9 cellular contexts compared by ENCODE assay signal in genomic region chr15:62241135-62241770, GRCh38.
DNase-seq lines count a peak whose midpoint lies in the region; ATAC-seq, FAIRE-seq and TF ChIP-seq lines count a peak whose summit lies in the region.
"Had no signal": no experiment of that assay in that cellular context is flagged by ENCODE, and none has a peak within 500 bp of the region (broad histone marks: within the 10 kb centered on the region; RNA-seq: fewer than 3 reads in every experiment).

No MANE protein-coding gene starts in this region.

- no CpG with 5 or more reads among the region's 5 CpGs for WGBS in iPS DF 6.9 (ENCODE audit: insufficient coverage, insufficient read length)

- H3K9ac ChIP-seq in kidney (ENCODE audit: low read length in 2 of 2), result no peak overlapping the region

- H3K27ac Mint-ChIP-seq in GM23338, result no peak overlapping the region
- H3K27ac Mint-ChIP-seq in T-helper 17 cell, result no peak overlapping the region
- H3K27ac Mint-ChIP-seq: activated naive CD8-positive, alpha-beta T cell had no signal

- no peaks in the 10 kb centered on the region for H3K4me1 ChIP-seq in GM23338 (ENCODE audit: insufficient read depth)
- no peaks in the 10 kb centered on the region for H3K4me1 ChIP-seq in SJCRH30
- H3K4me1 ChIP-seq in iPS DF 6.9 (ENCODE audit: control insufficient read depth, insufficient read depth, low read length), result no peaks in the 10 kb centered on the region
- H3K4me1 ChIP-seq in kidney (ENCODE audit: control insufficient read depth in 1 of 2, insufficient read depth in 1 of 2, low read depth in 1 of 2, low read length in 2 of 2), result no peaks in the 10 kb centered on the region

- no peaks in the 10 kb centered on the region for H4K20me1 ChIP-seq in GM23338 (replicated peaks; ENCODE audit: insufficient read depth)

- no peaks in the 10 kb centered on the region for H3K79me2 ChIP-seq in GM23338 (replicated peaks; ENCODE audit: insufficient read depth)

- no peak overlapping the region for H3K4me3 Mint-ChIP-seq in GM23338
- no peak overlapping the region for H3K4me3 Mint-ChIP-seq in T-helper 17 cell
- H3K4me3 Mint-ChIP-seq: activated naive CD8-positive, alpha-beta T cell had no signal

- H3F3A ChIP-seq in GM23338 (replicated peaks; ENCODE audit: low read depth), result no peaks in the 10 kb centered on the region

- DNase-seq in AG09319 (ENCODE audit: extremely low read depth, low read depth) (no peak), GM23338 (ENCODE audit: low spot score) (peak; percentile 85), SJCRH30 (peak; percentile 20 to 50), iPS DF 6.9 (ENCODE audit: low read depth, low spot score) (peak; percentile 45), T-helper 17 cell (no peak), NK-92 (lab: John Stamatoyannopoulos, UW; ENCODE audit: unreplicated experiment) (no peak), kidney (no peak)

- H3K9me2 ChIP-seq in GM23338 (ENCODE audit: insufficient read depth), result no peaks in the 10 kb centered on the region

- H3K27ac ChIP-seq in GM23338 (ENCODE audit: low read depth) (no peak overlapping the region), SJCRH30 (no peak overlapping the region), iPS DF 6.9 (ENCODE audit: low read length) (no peak overlapping the region), kidney (ENCODE audit: low read depth in 2 of 2, low read length in 2 of 2) (no peak overlapping the region)

- TF ChIP-seq CTCF in AG09319 (IDR thresholded peaks at IDR 0.05; ENCODE audit: low read depth, low read length), result peak; percentile 27
- peak; percentile 70 to 78 for TF ChIP-seq CTCF in GM23338 (conservative IDR thresholded peaks at IDR 0.05; ENCODE audit: low read depth in 2 of 2)
- no peak for TF ChIP-seq CTCF in kidney (IDR thresholded peaks at IDR 0.05; ENCODE audit: borderline replicate concordance, extremely low read depth, insufficient read depth)

- ATAC-seq in GM23338 (peak; percentile 97), T-helper 17 cell (no peak), HG02852 (IDR thresholded peaks at IDR 0.05; ENCODE audit: unreplicated experiment) (no peak)

- H3K27me3 Mint-ChIP-seq in GM23338 (ENCODE audit: insufficient read depth, low read depth, poor library complexity) (peaks cover 4% of the 10 kb centered on the region), T-helper 17 cell (peaks cover 15% of the 10 kb centered on the region)
- H3K27me3 Mint-ChIP-seq: activated naive CD8-positive, alpha-beta T cell had no signal

- H3K4me2 ChIP-seq in GM23338, result no peak overlapping the region

- FAIRE-seq in kidney (lab: Jason Lieb, UNC), result no peak

- no peaks in the 10 kb centered on the region; the same call in 1 of the 3 replicates for H3K9me3 Mint-ChIP-seq in GM23338

- intact Hi-C loops in kidney (cut with DNase I), result no loop called here

- H3K36me3 Mint-ChIP-seq in GM23338 (ENCODE audit: low read depth), result no peaks in the 10 kb centered on the region; the same call in 2 of the 3 replicates
- no peaks in the 10 kb centered on the region for H3K36me3 Mint-ChIP-seq in T-helper 17 cell (ENCODE audit: low read depth)
- H3K36me3 Mint-ChIP-seq: activated naive CD8-positive, alpha-beta T cell had no signal

- H3K4me1 Mint-ChIP-seq in GM23338, result no peaks in the 10 kb centered on the region; the same call in 2 of the 3 replicates
- peaks cover 4% of the 10 kb centered on the region for H3K4me1 Mint-ChIP-seq in T-helper 17 cell

- no peak overlapping the region for H3K4me3 ChIP-seq in GM23338
- no peak overlapping the region for H3K4me3 ChIP-seq in SJCRH30
- H3K4me3 ChIP-seq in iPS DF 6.9 (ENCODE audit: low read length), result no peak overlapping the region
- H3K4me3 ChIP-seq in kidney (ENCODE audit: low read length in 2 of 2), result no peak overlapping the region

- H3K27me3 ChIP-seq in GM23338 (ENCODE audit: insufficient read depth) (no peaks in the 10 kb centered on the region), SJCRH30 (no peaks in the 10 kb centered on the region), iPS DF 6.9 (ENCODE audit: control insufficient read depth, insufficient read depth, low read length) (no peaks in the 10 kb centered on the region)

- no peak overlapping the region for H2AFZ ChIP-seq in GM23338

- H3K36me3 ChIP-seq in GM23338 (ENCODE audit: insufficient read depth), result no peaks in the 10 kb centered on the region
- H3K36me3 ChIP-seq in SJCRH30, result no peaks in the 10 kb centered on the region
- no peaks in the 10 kb centered on the region for H3K36me3 ChIP-seq in iPS DF 6.9 (ENCODE audit: control insufficient read depth, insufficient read depth, low read length)
- H3K36me3 ChIP-seq in kidney (ENCODE audit: control insufficient read depth in 1 of 2, insufficient read depth in 2 of 2, low read length in 2 of 2), result no peaks in the 10 kb centered on the region

- no peaks in the 10 kb centered on the region for H3K9me3 ChIP-seq in SJCRH30 (replicated peaks)
- no peaks in the 10 kb centered on the region for H3K9me3 ChIP-seq in iPS DF 6.9 (ENCODE audit: control insufficient read depth, insufficient read depth, low read length)
- no peaks in the 10 kb centered on the region for H3K9me3 ChIP-seq in T-helper 17 cell (ENCODE audit: control insufficient read depth, low read length, poor library complexity, severe bottlenecking)
- H3K9me3 ChIP-seq in kidney (ENCODE audit: control insufficient read depth in 1 of 2, low read length in 2 of 2), result peaks cover 0 to 3% of the 10 kb centered on the region in 2 donors

TF ChIP-seq in GM23338, 12 proteins besides CTCF, POLR2A, EP300 and RAD21 (continues in another document):
- TF ChIP-seq JUNB (IDR thresholded peaks at IDR 0.05; ENCODE audit: unreplicated experiment), result no peak
- no peak for TF ChIP-seq STAT1 (IDR thresholded peaks at IDR 0.05; ENCODE audit: unreplicated experiment)
- no peak for TF ChIP-seq ZNF114 (CRISPR knock-in tag; IDR thresholded peaks at IDR 0.05)
- no peak for TF ChIP-seq ZNF462 (CRISPR knock-in tag; IDR thresholded peaks at IDR 0.05)
- no peak for TF ChIP-seq NANOG (IDR thresholded peaks at IDR 0.05; ENCODE audit: borderline replicate concordance)

Comparison
In these comparisons a context has a peak if more than half of its experiments do, and no peak if none do; other contexts are left out.
1. DNase-seq: peak in GM23338 (single experiment), SJCRH30 (2 of 2) and iPS DF 6.9 (single experiment); none in AG09319 (single experiment), T-helper 17 cell (0 of 3), NK-92 (single experiment) and kidney (single experiment).